ENCODE assay signal across 8 cellular contexts in the genomic region with DNA sequence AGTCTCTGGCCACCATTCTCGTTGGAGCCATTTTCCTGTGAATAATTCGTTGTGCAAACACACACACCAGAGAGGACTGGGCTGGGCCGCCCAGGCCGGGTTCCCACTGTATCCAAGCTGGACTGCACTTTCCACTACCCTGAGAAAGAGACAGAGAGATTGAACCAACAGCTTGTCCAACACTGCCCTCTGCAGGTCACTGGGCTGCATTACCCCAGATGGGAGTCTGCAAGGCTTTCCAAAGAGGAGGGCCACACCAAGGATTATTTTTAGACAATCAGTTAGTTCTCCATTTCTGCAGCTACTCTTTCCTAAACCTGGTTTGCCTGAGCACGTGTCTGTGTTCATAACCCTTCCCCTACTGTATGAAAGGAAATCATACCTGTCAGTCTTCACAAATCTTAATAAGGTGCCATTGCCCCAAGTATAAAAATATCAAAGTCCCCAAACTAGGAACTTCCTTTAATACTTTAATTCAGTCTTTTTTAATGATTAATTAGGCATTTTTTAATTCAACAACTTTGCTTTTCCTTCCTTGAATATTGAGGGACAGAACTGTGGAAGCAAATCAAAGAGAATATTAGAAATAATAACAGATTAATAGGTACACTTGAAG. TPM values are rescaled to one million over a fixed set of nuclear protein-coding genes. Genes with fewer than 3 reads are reported as not detected.
DNase-seq lines count a peak whose midpoint lies in the region; ATAC-seq, FAIRE-seq and TF ChIP-seq lines count a peak whose summit lies in the region.

No MANE protein-coding gene starts in this region.

- H3K9me2 ChIP-seq in Loucy (replicated peaks; ENCODE audit: low read depth, low read length), result no peaks in the 10 kb centered on the region

- POLR2A ChIA-PET in CD8-positive, alpha-beta memory T cell (lab: Charles Lee), result interaction anchor here (0.5 kb wide), 1 partner anchor 531 kb away, joined by 3 read pairs; no protein-coding TSS in a partner anchor

- H3K79me2 ChIP-seq in Loucy (ENCODE audit: insufficient read depth, low read length), result no peaks in the 10 kb centered on the region

- peak; percentile 23 for FAIRE-seq in frontal cortex (lab: Jason Lieb, UNC)

- TF ChIP-seq CTCF in Loucy (conservative IDR thresholded peaks at IDR 0.05; ENCODE audit: low read length) (peak; percentile 98), suprapubic skin (IDR thresholded peaks at IDR 0.05) (peak; percentile 89 to 95)

- H3K27ac ChIP-seq in CD8-positive, alpha-beta memory T cell (ENCODE audit: low read depth, low read length), result no peak overlapping the region
- H3K27ac ChIP-seq in suprapubic skin, result no peak overlapping the region

- no peaks in the 10 kb centered on the region for H3K4me1 ChIP-seq in CD8-positive, alpha-beta memory T cell (ENCODE audit: insufficient read depth, low read length)
- H3K4me1 ChIP-seq in Loucy (ENCODE audit: insufficient read depth, low read length, poor library complexity, severe bottlenecking) (no peaks in the 10 kb centered on the region), suprapubic skin (peaks cover 17% of the 10 kb centered on the region)

- no peak overlapping the region for H3K4me3 ChIP-seq in CD8-positive, alpha-beta memory T cell (ENCODE audit: low read length)
- no peak overlapping the region for H3K4me3 ChIP-seq in Loucy (ENCODE audit: low read length, poor library complexity, severe bottlenecking)
- no peak overlapping the region for H3K4me3 ChIP-seq in suprapubic skin

- no peaks in the 10 kb centered on the region for H3K4me1 Mint-ChIP-seq in CD8-positive, alpha-beta memory T cell

- H2AFZ ChIP-seq in Loucy (ENCODE audit: low read length), result 0 out of 2 replicates have a peak overlapping the region, but pooled peaks have one; percentile 24

- H3K4me2 ChIP-seq in Loucy (ENCODE audit: low read depth, low read length, poor library complexity, severe bottlenecking), result no peak overlapping the region

- H3F3A ChIP-seq in Loucy (ENCODE audit: low read depth), result no peaks in the 10 kb centered on the region

- ATAC-seq in GM21515 (IDR thresholded peaks at IDR 0.05; ENCODE audit: unreplicated experiment), result peak; percentile 54

- CTCF ChIA-PET in CD8-positive, alpha-beta memory T cell (lab: Charles Lee), result interaction anchor here (0.7 to 4.5 kb wide), 23 partner anchors 9 to 1007 kb away, joined by 3 to 31 read pairs (median 3); partner anchors contain the start of gene GNPDA1

- no peaks in the 10 kb centered on the region for H3K36me3 ChIP-seq in CD8-positive, alpha-beta memory T cell (ENCODE audit: insufficient read depth, low read length)
- H3K36me3 ChIP-seq in Loucy (ENCODE audit: insufficient read depth, low read length) (no peaks in the 10 kb centered on the region), suprapubic skin (no peaks in the 10 kb centered on the region)

- no peak overlapping the region for H3K9ac ChIP-seq in Loucy (ENCODE audit: low read depth, low read length, poor library complexity, severe bottlenecking)

- DNase-seq in CD8-positive, alpha-beta memory T cell, result peak; percentile 50 to 78 (median 61)
- DNase-seq in SIG-M5 (lab: John Stamatoyannopoulos, UW) (peak; percentile 11), frontal cortex (ENCODE audit: low spot score in 2 of 2) (peak; percentile 50 to 67), occipital lobe (lab: John Stamatoyannopoulos, UW) (peak; percentile 68), suprapubic skin (ENCODE audit: low spot score in 2 of 2) (peak; percentile 90 to 92)
- peak; percentile 62 for DNase-seq in activated T-helper 9 cell treated with anti-CD3 and anti-CD28 coated beads, Interleukin-2, amount 50 U/mL, for 16 hours (ENCODE audit: low read depth)

- TF ChIP-seq POLR2A in suprapubic skin (IDR thresholded peaks at IDR 0.05), result no peak

- H3K27me3 ChIP-seq in CD8-positive, alpha-beta memory T cell (ENCODE audit: insufficient read depth, low read length, poor library complexity, severe bottlenecking), result no peaks in the 10 kb centered on the region
- H3K27me3 ChIP-seq in Loucy (ENCODE audit: insufficient read depth, low read length, poor library complexity, severe bottlenecking) (no peaks in the 10 kb centered on the region), suprapubic skin (no peaks in the 10 kb centered on the region)

- H3K27ac Mint-ChIP-seq in CD8-positive, alpha-beta memory T cell, result no peak overlapping the region

- no peak overlapping the region for H3K4me3 Mint-ChIP-seq in CD8-positive, alpha-beta memory T cell

- TF ChIP-seq EP300 in suprapubic skin (IDR thresholded peaks at IDR 0.05), result no peak

- WGBS in suprapubic skin, result 5% methylated on average over 5 of the region's 5 CpGs

- no peaks in the 10 kb centered on the region for H3K36me3 Mint-ChIP-seq in CD8-positive, alpha-beta memory T cell

- H3K27me3 Mint-ChIP-seq in CD8-positive, alpha-beta memory T cell, result peaks cover 3 to 12% of the 10 kb centered on the region in 2 donors

- no peaks in the 10 kb centered on the region for H3K9me3 ChIP-seq in CD8-positive, alpha-beta memory T cell (ENCODE audit: low read length)
- no peaks in the 10 kb centered on the region for H3K9me3 ChIP-seq in Loucy (ENCODE audit: insufficient read depth, low read depth, low read length)
- no peaks in the 10 kb centered on the region for H3K9me3 ChIP-seq in suprapubic skin

- H4K20me1 ChIP-seq in Loucy (ENCODE audit: insufficient read depth, low read length, poor library complexity, severe bottlenecking), result no peaks in the 10 kb centered on the region

- no peaks in the 10 kb centered on the region for H3K9me3 Mint-ChIP-seq in CD8-positive, alpha-beta memory T cell

RNA-seq across cellular contexts. Expression of gene FGF1, which starts 13.3 kb away (rescaled TPM):
- total RNA-seq in CD8-positive, alpha-beta memory T cell, result not detected
- polyA plus RNA-seq in CD8-positive, alpha-beta memory T cell, result not detected
- total RNA-seq in frontal cortex (2.9 TPM), occipital lobe (6.9 TPM), suprapubic skin (1 to 10 TPM in 3 of 4 donors, under 1 TPM in 1; 0.48 to 2.5 (median 1.9) TPM)

Comparison
In these comparisons a context has a peak if more than half of its experiments do, and no peak if none do; other contexts are left out.
1. DNase-seq: peak in every context shown above with its lines; median percentile 91 in suprapubic skin; 68 in occipital lobe; 62 in activated T-helper 9 cell treated with anti-CD3 and anti-CD28 coated beads, Interleukin-2, amount 50 U/mL, for 16 hours; 61 in CD8-positive, alpha-beta memory T cell; 58 in frontal cortex; 11 in SIG-M5.